Comparison of ENCODE assay signal across 33 cellular contexts in genomic region chr9:78406933-78407332, GRCh38.
A peak's percentile ranks its signal among the peaks of the same experiment; 100 is the strongest.
DNase-seq lines count a peak whose midpoint lies in the region; ATAC-seq and TF ChIP-seq lines count a peak whose summit lies in the region.
"Had no signal": no experiment of that assay in that cellular context is flagged by ENCODE, and none has a peak within 500 bp of the region (broad histone marks: within the 10 kb centered on the region; RNA-seq: fewer than 3 reads in every experiment).

No MANE protein-coding gene starts in this region.

- no peak overlapping the region for H3K9ac ChIP-seq in mammary epithelial cell (ENCODE audit: insufficient read depth, low read length)

- H3K4me3 ChIP-seq in mammary epithelial cell (replicated peaks in 1 of 3; ENCODE audit: insufficient read depth in 1 of 3, low read depth in 2 of 3, low read length in 3 of 3) (no peak overlapping the region), epithelial cell of esophagus (ENCODE audit: low read length) (no peak overlapping the region), mucosa of descending colon (no peak overlapping the region)
- H3K4me3 ChIP-seq: breast epithelium, coronary artery, transverse colon had no signal

- H3K4me1 ChIP-seq in mammary epithelial cell (ENCODE audit: insufficient read depth, low read length) (no peaks in the 10 kb centered on the region), mucosa of descending colon (ENCODE audit: low read depth) (no peaks in the 10 kb centered on the region), foreskin keratinocyte (no peaks in the 10 kb centered on the region)
- H3K4me1 ChIP-seq: breast epithelium, Caco-2, transverse colon had no signal

- no peaks in the 10 kb centered on the region for H3K4me1 Mint-ChIP-seq in MCF 10A (ENCODE audit: insufficient read depth, unreplicated experiment)
- H3K4me1 Mint-ChIP-seq in activated CD8-positive, alpha-beta T cell treated with anti-CD3 and anti-CD28 coated beads, Interleukin-2, amount 10 ng/mL, durations not matched to agents 7 days and 5 days (ENCODE audit: low read depth): no peaks in the 10 kb centered on the region
- H3K4me1 Mint-ChIP-seq: activated naive CD4-positive, alpha-beta T cell treated with anti-CD3 and anti-CD28 coated beads, Interleukin-2, amount 10 ng/mL, durations not matched to agents 7 days and 5 days; activated T-helper 17 cell treated with anti-CD3 and anti-CD28 coated beads, Interleukin-2, amount 50 U/mL, for 72 hours; naive thymus-derived CD8-positive, alpha-beta T cell had no signal

- WGBS in mammary epithelial cell (ENCODE audit: low coverage, missing lambda C conversion rate): 92% methylated on average over 2 of the region's 2 CpGs

- in situ Hi-C loops in mammary epithelial cell (cut with MboI; ENCODE audit: low sequenced_read_pairs in 2 of 2): no loop called here

- CTCF ChIA-PET in MCF 10A (lab: Yijun Ruan, JAX) (no interaction called here), mammary epithelial cell (lab: Charles Lee; ENCODE audit: low non-redundant PET) (no interaction called here)
- CTCF ChIA-PET in activated CD8-positive, alpha-beta T cell treated with anti-CD3 and anti-CD28 coated beads, Interleukin-2, amount 10 ng/mL, durations not matched to agents 7 days and 5 days (lab: Charles Lee): no interaction called here

- TF ChIP-seq CTCF in MCF 10A (IDR thresholded peaks at IDR 0.05; ENCODE audit: unreplicated experiment) (no peak), mammary epithelial cell (conservative IDR thresholded peaks at IDR 0.05 in 1 of 2, IDR thresholded peaks at IDR 0.05 in 1 of 2; ENCODE audit: extremely low read depth in 1 of 2, insufficient read depth in 1 of 2, low read depth in 1 of 2, low read length in 2 of 2) (no peak), epithelial cell of esophagus (IDR thresholded peaks at IDR 0.05; ENCODE audit: insufficient read depth, low read depth, low read length, missing control alignments) (no peak), mucosa of descending colon (IDR thresholded peaks at IDR 0.05) (no peak), foreskin keratinocyte (conservative IDR thresholded peaks at IDR 0.05) (no peak)

- H3K36me3 ChIP-seq in mammary epithelial cell (ENCODE audit: insufficient read depth, low read length) (no peaks in the 10 kb centered on the region), mucosa of descending colon (ENCODE audit: low read depth) (no peaks in the 10 kb centered on the region)
- H3K36me3 ChIP-seq: breast epithelium, transverse colon had no signal

- H2AFZ ChIP-seq in mammary epithelial cell (ENCODE audit: low read depth, low read length): no peak overlapping the region

- no peaks in the 10 kb centered on the region for H3K27me3 Mint-ChIP-seq in MCF 10A (ENCODE audit: insufficient read depth, unreplicated experiment)
- no peaks in the 10 kb centered on the region for H3K27me3 Mint-ChIP-seq in activated CD8-positive, alpha-beta T cell treated with anti-CD3 and anti-CD28 coated beads, Interleukin-2, amount 10 ng/mL, durations not matched to agents 7 days and 5 days (ENCODE audit: low read depth)

- H3K27ac Mint-ChIP-seq in MCF 10A (ENCODE audit: low read depth, unreplicated experiment): no peak overlapping the region
- H3K27ac Mint-ChIP-seq in activated CD8-positive, alpha-beta T cell treated with anti-CD3 and anti-CD28 coated beads, Interleukin-2, amount 10 ng/mL, durations not matched to agents 7 days and 5 days: no peak overlapping the region
- H3K27ac Mint-ChIP-seq: activated CD8-positive, alpha-beta T cell treated with anti-CD3 and anti-CD28 coated beads for 36 hours; activated naive CD4-positive, alpha-beta T cell treated with anti-CD3 and anti-CD28 coated beads, Interleukin-2, amount 10 ng/mL, durations not matched to agents 7 days and 5 days; activated T-helper 17 cell treated with anti-CD3 and anti-CD28 coated beads, Interleukin-2, amount 50 U/mL, for 72 hours; CD14-positive monocyte; naive thymus-derived CD8-positive, alpha-beta T cell; T-helper 2 cell treated with Interferon-gamma antibody and Interleukin-4, amounts not matched to agents 5 μg/mL and 100 μg/mL, for 36 hours had no signal

- H4K20me1 ChIP-seq in mammary epithelial cell (ENCODE audit: insufficient read depth, low read length): no peaks in the 10 kb centered on the region

- ATAC-seq in mucosa of descending colon: peak; percentile 29
- ATAC-seq in foreskin keratinocyte: no peak
- no peak for ATAC-seq in GM18867 (IDR thresholded peaks at IDR 0.05; ENCODE audit: unreplicated experiment)
- ATAC-seq in activated CD8-positive, alpha-beta T cell treated with anti-CD3 and anti-CD28 coated beads, Interleukin-2, amount 10 ng/mL, durations not matched to agents 7 days and 5 days: no peak
- ATAC-seq: activated CD8-positive, alpha-beta T cell treated with anti-CD3 and anti-CD28 coated beads for 36 hours; activated T-helper 17 cell treated with anti-CD3 and anti-CD28 coated beads, Interleukin-2, amount 50 U/mL, for 72 hours; left ventricle myocardium superior; naive thymus-derived CD8-positive, alpha-beta T cell; Panc1 had no signal

- BruUV-seq in MCF 10A (replicated peaks; lab: Mats Ljungman, UMichigan) (no TSS peak), mammary epithelial cell (replicated peaks; lab: Mats Ljungman, UMichigan) (no TSS peak)

- dilution Hi-C loops in mammary epithelial cell (cut with HindIII; ENCODE audit: low sequenced_read_pairs): no loop called here

- DNase-seq in MCF 10A (ENCODE audit: unreplicated experiment) (peak; percentile 29), mammary epithelial cell (no peak), epithelial cell of esophagus (ENCODE audit: low read depth) (peak; percentile 37), mucosa of descending colon (no peak), amygdala (lab: John Stamatoyannopoulos, UW) (no peak), foreskin keratinocyte (no peak)
- DNase-seq in activated CD8-positive, alpha-beta T cell treated with anti-CD3 and anti-CD28 coated beads, Interleukin-2, amount 10 ng/mL, durations not matched to agents 7 days and 5 days: no peak
- DNase-seq: 8988T; activated CD8-positive, alpha-beta T cell treated with anti-CD3 and anti-CD28 coated beads for 36 hours; activated naive CD4-positive, alpha-beta T cell treated with anti-CD3 and anti-CD28 coated beads, Interleukin-2, amount 10 ng/mL, durations not matched to agents 7 days and 5 days; amniotic stem cell; effector CD8-positive, alpha-beta T cell; Karpas-422; left ventricle myocardium superior; midbrain; naive thymus-derived CD8-positive, alpha-beta T cell; NCI-H1048; NCI-H1694; NCI-H446; NCI-H748 treated with DMSO at 0.1 percent for 48 hours; occipital lobe; Right ventricle myocardium superior; stimulated activated CD4-positive, alpha-beta T cell treated with anti-CD3 and anti-CD28 coated beads, Interleukin-4, amount 100 ng/mL, for 24 hours; transverse colon had no signal

- H3K27ac ChIP-seq in mammary epithelial cell (ENCODE audit: insufficient read depth, low read depth, low read length) (no peak overlapping the region), foreskin keratinocyte (no peak overlapping the region)
- H3K27ac ChIP-seq: breast epithelium, coronary artery, epithelial cell of prostate, transverse colon had no signal

- POLR2A ChIA-PET in MCF 10A (lab: Yijun Ruan, JAX): no interaction called here
- POLR2A ChIA-PET in activated CD8-positive, alpha-beta T cell treated with anti-CD3 and anti-CD28 coated beads, Interleukin-2, amount 10 ng/mL, durations not matched to agents 7 days and 5 days (lab: Charles Lee): no interaction called here

- H3K4me3 Mint-ChIP-seq in MCF 10A (ENCODE audit: unreplicated experiment): no peak overlapping the region
- no peak overlapping the region for H3K4me3 Mint-ChIP-seq in activated CD8-positive, alpha-beta T cell treated with anti-CD3 and anti-CD28 coated beads, Interleukin-2, amount 10 ng/mL, durations not matched to agents 7 days and 5 days
- H3K4me3 Mint-ChIP-seq: activated CD8-positive, alpha-beta T cell treated with anti-CD3 and anti-CD28 coated beads for 36 hours; activated naive CD4-positive, alpha-beta T cell treated with anti-CD3 and anti-CD28 coated beads, Interleukin-2, amount 10 ng/mL, durations not matched to agents 7 days and 5 days; activated T-helper 17 cell treated with anti-CD3 and anti-CD28 coated beads, Interleukin-2, amount 50 U/mL, for 72 hours; CD14-positive monocyte; naive thymus-derived CD8-positive, alpha-beta T cell; T-helper 2 cell treated with Interferon-gamma antibody and Interleukin-4, amounts not matched to agents 5 μg/mL and 100 μg/mL, for 36 hours had no signal

- no peak overlapping the region for H3K4me2 ChIP-seq in mammary epithelial cell (ENCODE audit: insufficient read depth, low read depth, low read length)

- intact Hi-C loops in MCF 10A (cut with micrococcal nuclease): no loop called here
- intact Hi-C loops in mammary epithelial cell (cut with micrococcal nuclease): no loop called here
- intact Hi-C loops in mucosa of descending colon (cut with DNase I, micrococcal nuclease): no loop called here

- H3K36me3 Mint-ChIP-seq in MCF 10A (ENCODE audit: insufficient read depth, unreplicated experiment): no peaks in the 10 kb centered on the region
- H3K36me3 Mint-ChIP-seq in activated CD8-positive, alpha-beta T cell treated with anti-CD3 and anti-CD28 coated beads, Interleukin-2, amount 10 ng/mL, durations not matched to agents 7 days and 5 days (ENCODE audit: low read depth): no peaks in the 10 kb centered on the region
- H3K36me3 Mint-ChIP-seq: activated naive CD4-positive, alpha-beta T cell treated with anti-CD3 and anti-CD28 coated beads, Interleukin-2, amount 10 ng/mL, durations not matched to agents 7 days and 5 days; CD14-positive monocyte; naive thymus-derived CD8-positive, alpha-beta T cell had no signal

- no peaks in the 10 kb centered on the region for H3K27me3 ChIP-seq in mammary epithelial cell (ENCODE audit: insufficient read depth, low read length)
- peaks cover 3% of the 10 kb centered on the region for H3K27me3 ChIP-seq in foreskin keratinocyte
- H3K27me3 ChIP-seq: breast epithelium, transverse colon had no signal

- H3K79me2 ChIP-seq in mammary epithelial cell (ENCODE audit: insufficient read depth, low read length): no peaks in the 10 kb centered on the region

- H3K9me3 ChIP-seq in mammary epithelial cell (replicated peaks; ENCODE audit: insufficient read depth, low read length): no peaks in the 10 kb centered on the region
- no peaks in the 10 kb centered on the region for H3K9me3 ChIP-seq in mucosa of descending colon
- H3K9me3 ChIP-seq: breast epithelium, Caco-2, transverse colon had no signal

- H3K9me3 Mint-ChIP-seq in MCF 10A (ENCODE audit: unreplicated experiment): no peaks in the 10 kb centered on the region
- no peaks in the 10 kb centered on the region for H3K9me3 Mint-ChIP-seq in activated CD8-positive, alpha-beta T cell treated with anti-CD3 and anti-CD28 coated beads, Interleukin-2, amount 10 ng/mL, durations not matched to agents 7 days and 5 days (ENCODE audit: insufficient read depth)
- H3K9me3 Mint-ChIP-seq: activated CD8-positive, alpha-beta T cell treated with anti-CD3 and anti-CD28 coated beads for 36 hours; activated naive CD4-positive, alpha-beta T cell treated with anti-CD3 and anti-CD28 coated beads, Interleukin-2, amount 10 ng/mL, durations not matched to agents 7 days and 5 days; activated T-helper 17 cell treated with anti-CD3 and anti-CD28 coated beads, Interleukin-2, amount 50 U/mL, for 72 hours; naive thymus-derived CD8-positive, alpha-beta T cell; T-helper 2 cell treated with Interferon-gamma antibody and Interleukin-4, amounts not matched to agents 5 μg/mL and 100 μg/mL, for 36 hours had no signal

Comparison
In these comparisons a context has a peak if more than half of its experiments do, and no peak if none do; other contexts are left out.
1. DNase-seq: peak in MCF 10A (single experiment) and epithelial cell of esophagus (single experiment); none in mammary epithelial cell (single experiment), mucosa of descending colon (0 of 3), amygdala (0 of 56), foreskin keratinocyte (0 of 2) and activated CD8-positive, alpha-beta T cell treated with anti-CD3 and anti-CD28 coated beads, Interleukin-2, amount 10 ng/mL, durations not matched to agents 7 days and 5 days (single experiment).